Comparison of ENCODE assay signal across 24 cellular contexts in the genomic region with DNA sequence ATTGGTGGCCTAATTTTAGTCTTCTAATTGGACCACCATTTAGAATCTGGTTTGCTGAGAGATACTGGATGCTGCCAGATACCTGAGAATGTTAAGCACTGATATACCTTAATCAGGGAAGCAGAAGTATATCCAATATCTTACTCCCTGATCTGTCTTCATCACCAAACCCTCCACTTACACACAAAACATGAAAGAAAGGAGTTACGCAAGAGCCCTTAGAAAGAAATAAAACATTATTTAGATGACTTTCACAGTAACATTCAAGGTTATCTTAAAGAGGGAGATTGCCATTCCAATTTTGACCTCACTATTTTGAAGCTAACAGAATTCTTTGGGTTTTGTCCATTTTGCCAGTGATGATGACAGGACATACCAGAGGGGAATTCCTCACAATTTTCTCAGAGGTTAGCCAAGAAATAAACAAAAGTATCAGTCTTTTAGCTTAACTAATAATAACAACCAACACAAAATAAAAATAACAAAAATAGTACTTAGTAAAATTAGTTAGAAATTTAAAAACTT.
DNase-seq lines count a peak whose midpoint lies in the region; ATAC-seq, FAIRE-seq and TF ChIP-seq lines count a peak whose summit lies in the region.
"Had no signal": no experiment of that assay in that cellular context is flagged by ENCODE, and none has a peak within 500 bp of the region (broad histone marks: within the 10 kb centered on the region; RNA-seq: fewer than 3 reads in every experiment).

No MANE protein-coding gene starts in this region.

- ATAC-seq in Right ventricle myocardium inferior (peak; percentile 34), psoas muscle (no peak), HG03175 (IDR thresholded peaks at IDR 0.05; ENCODE audit: unreplicated experiment) (no peak), GM19395 (IDR thresholded peaks at IDR 0.05; ENCODE audit: unreplicated experiment) (no peak)
- ATAC-seq: SK-N-SH treated with all-trans-retinoic acid at 6 μM for 48 hours had no signal

- intact Hi-C loops in Right ventricle myocardium inferior (cut with DNase I): no loop called here
- intact Hi-C loops in cardiac septum (cut with DNase I): no loop called here
- intact Hi-C loops in psoas muscle (cut with DNase I): no loop called here

- no peaks in the 10 kb centered on the region for H4K20me1 ChIP-seq in astrocyte (ENCODE audit: insufficient read depth, low read length)

- no peak overlapping the region for H3K4me3 Mint-ChIP-seq in astrocyte (ENCODE audit: unreplicated experiment)
- H3K4me3 Mint-ChIP-seq: CD4-positive, CD25-positive, alpha-beta regulatory T cell had no signal

- H3K36me3 Mint-ChIP-seq in astrocyte (ENCODE audit: low read depth, unreplicated experiment): no peaks in the 10 kb centered on the region
- H3K36me3 Mint-ChIP-seq: CD4-positive, CD25-positive, alpha-beta regulatory T cell had no signal

- H3K27ac ChIP-seq in astrocyte (ENCODE audit: low read depth, low read length) (no peak overlapping the region), psoas muscle (peak overlapping the region; percentile 68)
- H3K27ac ChIP-seq: GM23248, Peyer's patch had no signal

- H3K9me3 Mint-ChIP-seq in astrocyte (ENCODE audit: unreplicated experiment): no peaks in the 10 kb centered on the region

- no peaks in the 10 kb centered on the region for H3K4me1 Mint-ChIP-seq in astrocyte (ENCODE audit: low read depth, unreplicated experiment)
- H3K4me1 Mint-ChIP-seq: CD4-positive, CD25-positive, alpha-beta regulatory T cell had no signal

- H3K4me3 ChIP-seq in astrocyte (ENCODE audit: insufficient read depth, low read depth, low read length) (no peak overlapping the region), fibroblast of the aortic adventitia (ENCODE audit: low read depth, low read length) (no peak overlapping the region), psoas muscle (no peak overlapping the region)
- H3K4me3 ChIP-seq: GM23248, Peyer's patch had no signal

- WGBS in psoas muscle, 3 donors: 88 to 97% (median 92%) methylated on average over 1 of the region's 1 CpG

- peaks cover 2% of the 10 kb centered on the region for H3K27me3 Mint-ChIP-seq in astrocyte (ENCODE audit: low read depth, unreplicated experiment)
- H3K27me3 Mint-ChIP-seq: CD4-positive, CD25-positive, alpha-beta regulatory T cell had no signal

- no peak for DNase-seq in Right ventricle myocardium inferior (ENCODE audit: missing footprints)
- DNase-seq in cardiac septum (ENCODE audit: low spot score): no peak
- DNase-seq in astrocyte (ENCODE audit: low read depth): peak; percentile 60
- peak; percentile 76 for DNase-seq in fibroblast of the aortic adventitia (ENCODE audit: low read depth)
- DNase-seq in psoas muscle: no peak
- DNase-seq in RPMI8226: no peak
- DNase-seq: 8988T; BE2C; CD4-positive, CD25-positive, alpha-beta regulatory T cell; COR-L47; DMS 273 treated with DMSO at 0.1 percent for 48 hours; DND-41; GM23248; HCEC 1CT; NCI-H1092; NCI-H2081; NCI-H2171 treated with DMSO at 0.1 percent for 48 hours; NCI-H446 treated with DMSO at 0.1 percent for 48 hours; NCI-H69; Peyer's patch; SIG-M5 had no signal

- no peaks in the 10 kb centered on the region for H3K4me1 ChIP-seq in astrocyte (ENCODE audit: insufficient read depth, low read length)
- peaks cover 17% of the 10 kb centered on the region for H3K4me1 ChIP-seq in psoas muscle
- H3K4me1 ChIP-seq: BE2C, Peyer's patch had no signal

- H3K36me3 ChIP-seq in astrocyte (ENCODE audit: insufficient read depth, low read length) (no peaks in the 10 kb centered on the region), psoas muscle (ENCODE audit: insufficient read depth in 1 of 2, low read depth in 1 of 2) (no peaks in the 10 kb centered on the region)
- H3K36me3 ChIP-seq: BE2C, Peyer's patch had no signal

- H3K9ac ChIP-seq in astrocyte (ENCODE audit: low read length): no peak overlapping the region
- H3K9ac ChIP-seq: GM23248 had no signal

- no peaks in the 10 kb centered on the region for H3K27me3 ChIP-seq in astrocyte (ENCODE audit: insufficient read depth, low read length)
- H3K27me3 ChIP-seq in psoas muscle (ENCODE audit: insufficient read depth in 3 of 3, low read length in 2 of 3): no peaks in the 10 kb centered on the region
- H3K27me3 ChIP-seq: BE2C, Peyer's patch had no signal

- no peak for FAIRE-seq in astrocyte (lab: Jason Lieb, UNC)

- TF ChIP-seq CTCF in astrocyte (IDR thresholded peaks at IDR 0.05; ENCODE audit: insufficient read depth, low read depth, low read length) (no peak), fibroblast of the aortic adventitia (IDR thresholded peaks at IDR 0.05; ENCODE audit: insufficient read depth, low read length) (no peak), psoas muscle (IDR thresholded peaks at IDR 0.05) (no peak)

- H3K79me2 ChIP-seq in astrocyte (ENCODE audit: insufficient read depth, low read length): no peaks in the 10 kb centered on the region

- H3K9me3 ChIP-seq in astrocyte (ENCODE audit: insufficient read depth, low read depth, low read length) (no peaks in the 10 kb centered on the region), psoas muscle (no peaks in the 10 kb centered on the region)
- H3K9me3 ChIP-seq: BE2C, Peyer's patch had no signal

- H2AFZ ChIP-seq in astrocyte (ENCODE audit: low read depth, low read length): no peak overlapping the region
- H2AFZ ChIP-seq: GM23248 had no signal

- H3K27ac Mint-ChIP-seq in astrocyte (ENCODE audit: unreplicated experiment): no peak overlapping the region
- H3K27ac Mint-ChIP-seq: CD4-positive, CD25-positive, alpha-beta regulatory T cell had no signal

- no peak overlapping the region for H3K4me2 ChIP-seq in astrocyte (ENCODE audit: low read length)

Comparison
In these comparisons a context has a peak if more than half of its experiments do, and no peak if none do; other contexts are left out.
1. DNase-seq: peak in astrocyte (single experiment) and fibroblast of the aortic adventitia (single experiment); none in Right ventricle myocardium inferior (single experiment), cardiac septum (single experiment), psoas muscle (0 of 2) and RPMI8226 (single experiment).